ENCODE assay signal across 27 cellular contexts in genomic region chr5:3047212-3047774, GRCh38.
"Had no signal": no experiment of that assay in that cellular context is flagged by ENCODE, and none has a peak within 500 bp of the region (broad histone marks: within the 10 kb centered on the region; RNA-seq: fewer than 3 reads in every experiment).

No MANE protein-coding gene starts in this region.

- DNase-seq: hippocampal formation; kidney glomerular epithelial cell; left cardiac atrium; lower lobe of right lung; mammary epithelial cell; mesenchymal stem cell; naive thymus-derived CD8-positive, alpha-beta T cell; ovary; right lobe of liver; stimulated activated CD4-positive, alpha-beta T cell treated with anti-CD3 and anti-CD28 coated beads, Interleukin-1b, Interleukin-23, amount 100 ng/mL, for 48 hours; stimulated activated CD4-positive, alpha-beta T cell treated with anti-CD3 and anti-CD28 coated beads, Interleukin-2, amount 100 ng/mL, for 48 hours; stimulated activated CD4-positive, alpha-beta T cell treated with anti-CD3 and anti-CD28 coated beads, Interleukin-4, amount 100 ng/mL, for 4 hours; stimulated activated CD8-positive, alpha-beta memory T cell treated with anti-CD3 and anti-CD28 coated beads, Interleukin-4, amount 100 ng/mL, for 48 hours; stimulated activated naive B cell treated with anti-CD40 and anti-IgM and Interleukin-4, amounts not matched to agents 10 μg/mL and 1 μg/mL and 100 μg/mL, for 72 hours; stomach; tibial artery; trophoblast cell; uterus had no signal

- H2AFZ ChIP-seq: neural progenitor cell had no signal

- H3K27ac ChIP-seq: lower lobe of right lung, neural progenitor cell, ovary, right atrium auricular region, right lobe of liver, stomach, suprapubic skin, thoracic aorta, tibial artery, uterus had no signal

- H3K4me1 ChIP-seq: lower lobe of right lung, neural progenitor cell, right atrium auricular region, right lobe of liver, stomach, suprapubic skin, tibial artery, uterus had no signal

- H3K9me3 Mint-ChIP-seq: neural progenitor cell had no signal

- H3K36me3 Mint-ChIP-seq: neural progenitor cell; stimulated activated naive B cell treated with anti-CD40 and anti-IgM and Interleukin-4, amounts not matched to agents 10 μg/mL and 1 μg/mL and 100 μg/mL, for 72 hours had no signal

- H3K27me3 ChIP-seq: neural progenitor cell, ovary, right atrium auricular region, right lobe of liver, stomach, tibial artery, uterus had no signal

- ATAC-seq: left cardiac atrium; left lobe of liver; naive thymus-derived CD8-positive, alpha-beta T cell; stimulated activated naive B cell treated with anti-CD40 and anti-IgM and Interleukin-4, amounts not matched to agents 10 μg/mL and 1 μg/mL and 100 μg/mL, for 72 hours had no signal

- FAIRE-seq: keratinocyte had no signal

- H3K27me3 Mint-ChIP-seq: stimulated activated naive B cell treated with anti-CD40 and anti-IgM and Interleukin-4, amounts not matched to agents 10 μg/mL and 1 μg/mL and 100 μg/mL, for 72 hours had no signal

- H3K9me3 ChIP-seq: lower lobe of right lung, ovary, right atrium auricular region, right lobe of liver, suprapubic skin, thoracic aorta, tibial artery, uterus had no signal

- H3K4me3 Mint-ChIP-seq: naive thymus-derived CD8-positive, alpha-beta T cell; nephron; neural progenitor cell; stimulated activated naive B cell treated with anti-CD40 and anti-IgM and Interleukin-4, amounts not matched to agents 10 μg/mL and 1 μg/mL and 100 μg/mL, for 72 hours had no signal

- H3K4me2 ChIP-seq: neural progenitor cell, smooth muscle cell had no signal

- H3K27ac Mint-ChIP-seq: naive thymus-derived CD8-positive, alpha-beta T cell; nephron; neural progenitor cell; progenitor cell of endocrine pancreas; stimulated activated naive B cell treated with anti-CD40 and anti-IgM and Interleukin-4, amounts not matched to agents 10 μg/mL and 1 μg/mL and 100 μg/mL, for 72 hours had no signal

- H3K4me1 Mint-ChIP-seq: nephron; stimulated activated naive B cell treated with anti-CD40 and anti-IgM and Interleukin-4, amounts not matched to agents 10 μg/mL and 1 μg/mL and 100 μg/mL, for 72 hours had no signal

- H3K36me3 ChIP-seq: lower lobe of right lung, neural progenitor cell, ovary, right atrium auricular region, right lobe of liver, stomach, suprapubic skin, thoracic aorta, tibial artery, uterus had no signal

- H3K9ac ChIP-seq: neural progenitor cell had no signal

- H3K4me3 ChIP-seq: lower lobe of right lung, neural progenitor cell, ovary, right atrium auricular region, right lobe of liver, smooth muscle cell, stomach, suprapubic skin, thoracic aorta, tibial artery, uterus had no signal
